Comparison of ENCODE assay signal across 8 cellular contexts in the genomic region with DNA sequence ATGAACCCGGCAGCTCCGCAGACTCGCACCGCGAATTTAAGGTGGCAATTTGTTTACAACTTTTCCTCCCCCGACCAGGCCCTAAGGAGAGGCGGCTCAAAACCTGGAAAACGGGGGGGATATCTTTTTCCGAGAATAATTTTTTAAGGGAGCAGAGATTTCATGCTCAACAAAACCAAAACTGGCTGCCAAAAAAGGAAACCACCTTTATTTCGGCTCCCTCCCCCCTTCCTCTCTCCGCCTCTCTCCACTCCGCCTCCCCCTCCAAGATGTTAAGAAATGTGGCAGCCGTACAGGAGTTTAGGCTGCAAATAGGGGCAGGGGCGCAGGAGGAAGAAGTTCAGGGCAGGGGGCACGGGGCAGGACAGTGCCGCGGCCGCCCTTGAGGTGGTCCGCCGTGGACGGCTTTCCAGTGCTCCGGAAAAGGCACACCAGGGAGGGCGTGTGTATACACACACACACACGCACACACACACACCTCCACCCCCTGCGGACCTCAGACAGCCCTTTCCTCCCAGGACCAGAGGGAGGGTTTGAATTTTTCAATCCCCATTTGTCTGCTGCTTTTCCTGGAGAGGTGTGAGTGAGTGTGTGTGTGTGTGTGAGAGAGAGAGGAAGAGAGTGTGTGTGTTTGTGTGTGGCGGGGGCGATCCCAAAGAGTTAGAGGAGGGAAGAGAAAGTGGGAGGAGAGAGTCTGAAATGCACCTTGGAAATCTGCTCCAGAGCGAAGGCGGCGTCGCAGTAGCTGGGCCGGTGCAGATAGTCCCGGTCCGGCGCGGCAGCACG. TPM values are rescaled to one million over a fixed set of nuclear protein-coding genes. Genes with fewer than 3 reads are reported as not detected.
A peak's percentile ranks its signal among the peaks of the same experiment; 100 is the strongest.
DNase-seq lines count a peak whose midpoint lies in the region; ATAC-seq and TF ChIP-seq lines count a peak whose summit lies in the region.

No MANE protein-coding gene starts in this region.

- peaks cover 59% of the 10 kb centered on the region for H3K27me3 Mint-ChIP-seq in activated CD4-positive, alpha-beta T cell treated with anti-CD3 and anti-CD28 coated beads, Interleukin-2, amount 10 ng/mL, durations not matched to agents 24 days and 14 days

- H3K36me3 Mint-ChIP-seq in activated CD4-positive, alpha-beta T cell treated with anti-CD3 and anti-CD28 coated beads, Interleukin-2, amount 10 ng/mL, durations not matched to agents 24 days and 14 days (ENCODE audit: low read depth) = no peaks in the 10 kb centered on the region

- H3K4me3 ChIP-seq in GM06990 (replicated peaks; ENCODE audit: low read depth, low read length) = peak overlapping the region; percentile 91

- DNase-seq in GM06990 (ENCODE audit: extremely low read depth, insufficient read length) (peak; percentile 55), NCI-H128 (lab: John Stamatoyannopoulos, UW; ENCODE audit: unreplicated experiment) (peak; percentile 17), ecto neural progenitor cell (ENCODE audit: low spot score) (peak; percentile 68), lung microvascular endothelial cell (ENCODE audit: low read depth in 2 of 2) (peak; percentile 61 to 85), superior temporal gyrus (ENCODE audit: extremely low spot score) (peak; percentile 62), GM19238 (ENCODE audit: insufficient read length, low spot score) (no peak)
- peak; percentile 84 for DNase-seq in activated CD4-positive, alpha-beta T cell treated with anti-CD3 and anti-CD28 coated beads, Interleukin-2, amount 10 ng/mL, durations not matched to agents 24 days and 14 days

- H3K9me3 Mint-ChIP-seq in activated CD4-positive, alpha-beta T cell treated with anti-CD3 and anti-CD28 coated beads, Interleukin-2, amount 10 ng/mL, durations not matched to agents 24 days and 14 days = no peaks in the 10 kb centered on the region

- peaks cover 38% of the 10 kb centered on the region for H3K4me1 Mint-ChIP-seq in activated CD4-positive, alpha-beta T cell treated with anti-CD3 and anti-CD28 coated beads, Interleukin-2, amount 10 ng/mL, durations not matched to agents 24 days and 14 days

- intact Hi-C loops in activated CD4-positive, alpha-beta T cell treated with anti-CD3 and anti-CD28 coated beads, Interleukin-2, amount 10 ng/mL, durations not matched to agents 24 days and 14 days (cut with micrococcal nuclease) = loop anchor here (1.0 to 5.0 kb wide), 4 partner anchors 9 to 710 kb away; partner anchors contain the start of genes FANCC and PTCH1

- no peak for ATAC-seq in GM19452 (IDR thresholded peaks at IDR 0.05; ENCODE audit: unreplicated experiment)

- no peak for TF ChIP-seq CTCF in GM06990 (IDR thresholded peaks at IDR 0.05; ENCODE audit: insufficient read depth, low read length, poor library complexity, severe bottlenecking)

- H3K4me3 Mint-ChIP-seq in activated CD4-positive, alpha-beta T cell treated with anti-CD3 and anti-CD28 coated beads, Interleukin-2, amount 10 ng/mL, durations not matched to agents 24 days and 14 days = peak overlapping the region; percentile 92

- H3K27ac Mint-ChIP-seq in activated CD4-positive, alpha-beta T cell treated with anti-CD3 and anti-CD28 coated beads, Interleukin-2, amount 10 ng/mL, durations not matched to agents 24 days and 14 days = peak overlapping the region; percentile 54

- no peaks in the 10 kb centered on the region for H3K27me3 ChIP-seq in GM06990 (replicated peaks; ENCODE audit: control insufficient read depth, insufficient read depth, low read length)

- no peaks in the 10 kb centered on the region for H3K36me3 ChIP-seq in GM06990 (ENCODE audit: control insufficient read depth, insufficient read depth, low read length)

RNA-seq across cellular contexts. Expression of gene PTCH1, which starts 9.1 kb away (rescaled TPM):
- total RNA-seq in activated CD4-positive, alpha-beta T cell treated with anti-CD3 and anti-CD28 coated beads, Interleukin-2, amount 10 ng/mL, durations not matched to agents 24 days and 14 days = 4.2 and 5.0 TPM in 2 replicates
- total RNA-seq in lung microvascular endothelial cell = 2.0 and 2.8 TPM in 2 replicates
